19 cellular contexts compared by ENCODE assay signal in the genomic region with DNA sequence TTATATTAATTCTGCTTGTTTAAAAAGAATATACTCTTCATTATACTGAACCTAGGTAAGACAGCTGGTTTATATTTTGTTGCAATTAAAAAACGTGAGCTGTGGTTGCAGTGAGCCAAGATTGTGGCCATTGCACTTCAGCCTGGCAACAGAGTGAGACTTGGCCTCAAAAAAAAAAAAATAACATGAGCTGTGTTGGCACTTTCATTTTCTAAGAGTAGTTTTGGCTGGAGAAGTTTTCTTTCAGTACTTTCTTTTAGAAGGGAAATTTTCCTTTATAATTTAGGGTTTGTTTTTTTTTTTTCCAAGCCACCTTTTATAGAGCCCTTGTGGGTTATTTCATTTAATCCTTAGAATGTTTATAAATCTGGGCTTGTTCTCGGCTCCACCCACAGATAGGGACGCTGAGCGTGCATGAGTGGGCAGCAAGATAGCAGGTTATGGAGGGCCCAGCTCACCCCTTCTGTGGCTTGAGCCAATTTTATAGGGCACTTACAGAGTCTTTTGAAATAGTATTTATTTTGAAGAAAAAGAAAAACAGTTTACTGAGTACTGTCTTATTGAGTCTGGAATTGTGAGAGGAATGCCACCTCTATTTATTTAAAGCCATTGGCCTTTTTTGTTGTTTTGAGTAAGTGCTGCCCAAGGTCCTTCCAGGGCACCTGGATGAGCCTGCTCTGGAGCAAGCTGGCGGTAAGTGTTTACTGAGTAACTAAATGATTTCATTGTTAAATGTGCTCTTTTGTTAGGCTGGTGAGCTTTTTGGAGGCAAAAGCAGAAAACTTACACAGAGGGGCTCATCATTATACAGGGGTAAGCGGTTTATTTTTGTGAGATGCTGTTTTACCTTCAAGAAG.
A peak's percentile ranks its signal among the peaks of the same experiment; 100 is the strongest.
DNase-seq lines count a peak whose midpoint lies in the region; ATAC-seq, FAIRE-seq and TF ChIP-seq lines count a peak whose summit lies in the region.
"Had no signal": no experiment of that assay in that cellular context is flagged by ENCODE, and none has a peak within 500 bp of the region (broad histone marks: within the 10 kb centered on the region; RNA-seq: fewer than 3 reads in every experiment).

No MANE protein-coding gene starts in this region.

- CTCF ChIA-PET in A673 (lab: Charles Lee) = interaction anchor here (0.5 to 2.6 kb wide), 3 partner anchors 28 to 520 kb away, joined by 4 to 8 read pairs (median 8); no protein-coding TSS in a partner anchor
- CTCF ChIA-PET in activated CD4-positive, alpha-beta memory T cell treated with anti-CD3 and anti-CD28 coated beads, Interleukin-2, amount 10 ng/mL, durations not matched to agents 7 days and 5 days (lab: Charles Lee) = interaction anchor here (0.6 to 3.7 kb wide), 11 partner anchors 9 to 345 kb away, joined by 3 to 30 read pairs (median 4); no protein-coding TSS in a partner anchor

- intact Hi-C loops in A673 (cut with micrococcal nuclease; ENCODE audit: unreplicated experiment) = loop anchor here (2.0 kb wide), 1 partner anchor 29 kb away; no protein-coding TSS in a partner anchor
- intact Hi-C loops in esophagus muscularis mucosa (cut with DNase I) = loop anchor here (2.0 kb wide), 1 partner anchor 29 kb away; no protein-coding TSS in a partner anchor
- intact Hi-C loops in pancreas (cut with DNase I) = no loop called here

- peaks cover 11% of the 10 kb centered on the region for H3K4me1 ChIP-seq in A673 (ENCODE audit: insufficient read depth, low read length, poor library complexity, severe bottlenecking)
- peaks cover 0 to 26% (median 23%) of the 10 kb centered on the region in 4 donors for H3K4me1 ChIP-seq in esophagus muscularis mucosa
- H3K4me1 ChIP-seq in pancreas = peaks cover 4 to 16% (median 6%) of the 10 kb centered on the region in 3 donors

- TF ChIP-seq EP300 in esophagus muscularis mucosa (IDR thresholded peaks at IDR 0.05) = no peak

- POLR2A ChIA-PET in A673 (lab: Charles Lee; ENCODE audit: low non-redundant PET) = no interaction called here
- POLR2A ChIA-PET in activated CD4-positive, alpha-beta memory T cell treated with anti-CD3 and anti-CD28 coated beads, Interleukin-2, amount 10 ng/mL, durations not matched to agents 7 days and 5 days (lab: Charles Lee) = no interaction called here

- H3K27me3 ChIP-seq in A673 (replicated peaks; ENCODE audit: insufficient read depth, low read depth, low read length, poor library complexity) (no peaks in the 10 kb centered on the region), esophagus muscularis mucosa (no peaks in the 10 kb centered on the region), pancreas (no peaks in the 10 kb centered on the region)
- H3K27me3 ChIP-seq: MG63, ovary had no signal

- H3K4me3 Mint-ChIP-seq in activated CD4-positive, alpha-beta memory T cell treated with anti-CD3 and anti-CD28 coated beads, Interleukin-2, amount 10 ng/mL, durations not matched to agents 7 days and 5 days = no peak overlapping the region
- H3K4me3 Mint-ChIP-seq: activated naive CD4-positive, alpha-beta T cell treated with anti-CD3 and anti-CD28 coated beads, Interleukin-2, amount 50 U/mL, for 24 hours; effector memory CD8-positive, alpha-beta T cell had no signal

- H3K27ac ChIP-seq in A673 (ENCODE audit: low read depth, low read length, poor library complexity, severe bottlenecking) (peak overlapping the region; percentile 38), esophagus muscularis mucosa (replicated peaks in 1 of 4) (peak overlapping the region; percentile 53 to 74 (median 72)), pancreas (peak overlapping the region in 2 of 4 donors; percentile 19 to 22)
- H3K27ac ChIP-seq: ovary had no signal

- WGBS in esophagus muscularis mucosa = 49% methylated on average over 6 of the region's 6 CpGs
- 38 to 43% methylated on average over 6 of the region's 6 CpGs for WGBS in pancreas, 2 donors

- DNase-seq in A673 (ENCODE audit: low spot score) = no peak
- peak; percentile 50 for DNase-seq in NCI-H2029 (lab: John Stamatoyannopoulos, UW)
- no peak for DNase-seq in esophagus muscularis mucosa (ENCODE audit: extremely low spot score)
- no peak for DNase-seq in pancreas
- no peak for DNase-seq in kidney tubule cell (ENCODE audit: low spot score)
- DNase-seq in activated CD4-positive, alpha-beta memory T cell treated with anti-CD3 and anti-CD28 coated beads, Interleukin-2, amount 10 ng/mL, durations not matched to agents 7 days and 5 days = no peak
- DNase-seq: activated CD4-positive, alpha-beta T cell treated with anti-CD3 and anti-CD28 coated beads for 1 hour; caudate nucleus; effector memory CD8-positive, alpha-beta T cell; islet precursor cell; MG63; NCI-H2081 treated with DMSO at 0.1 percent for 48 hours; ovary; SHP77 treated with DMSO at 0.1 percent for 48 hours had no signal

- H3K27me3 Mint-ChIP-seq in activated CD4-positive, alpha-beta memory T cell treated with anti-CD3 and anti-CD28 coated beads, Interleukin-2, amount 10 ng/mL, durations not matched to agents 7 days and 5 days = no peaks in the 10 kb centered on the region
- H3K27me3 Mint-ChIP-seq: activated naive CD4-positive, alpha-beta T cell treated with anti-CD3 and anti-CD28 coated beads, Interleukin-2, amount 50 U/mL, for 24 hours; effector memory CD8-positive, alpha-beta T cell had no signal

- H3K36me3 ChIP-seq in A673 (ENCODE audit: insufficient read depth, low read length, poor library complexity, severe bottlenecking) (peaks cover 66% of the 10 kb centered on the region), esophagus muscularis mucosa (peaks cover 24 to 94% (median 78%) of the 10 kb centered on the region in 4 donors), pancreas (peaks cover 0 to 25% (median 20%) of the 10 kb centered on the region in 3 donors)
- H3K36me3 ChIP-seq: ovary had no signal

- BruUV-seq in A673 (replicated peaks; lab: Mats Ljungman, UMichigan) = no TSS peak

- FAIRE-seq in pancreas (lab: Jason Lieb, UNC) = no peak
- FAIRE-seq: D721Med, H54 had no signal

- H3K9me3 ChIP-seq in A673 (ENCODE audit: low read depth, low read length, poor library complexity, severe bottlenecking) (no peaks in the 10 kb centered on the region), esophagus muscularis mucosa (no peaks in the 10 kb centered on the region), pancreas (no peaks in the 10 kb centered on the region)
- H3K9me3 ChIP-seq: MG63, ovary had no signal

- H3K4me3 ChIP-seq in A673 (ENCODE audit: low read depth, low read length, poor library complexity, severe bottlenecking) (no peak overlapping the region), esophagus muscularis mucosa (peak overlapping the region; percentile 10 to 27 (median 21)), pancreas (no peak overlapping the region)
- H3K4me3 ChIP-seq: MG63, ovary had no signal

- H3K27ac Mint-ChIP-seq in activated CD4-positive, alpha-beta memory T cell treated with anti-CD3 and anti-CD28 coated beads, Interleukin-2, amount 10 ng/mL, durations not matched to agents 7 days and 5 days = no peak overlapping the region
- H3K27ac Mint-ChIP-seq: activated naive CD4-positive, alpha-beta T cell treated with anti-CD3 and anti-CD28 coated beads, Interleukin-2, amount 50 U/mL, for 24 hours had no signal

- peaks cover 60% of the 10 kb centered on the region for H3K36me3 Mint-ChIP-seq in activated CD4-positive, alpha-beta memory T cell treated with anti-CD3 and anti-CD28 coated beads, Interleukin-2, amount 10 ng/mL, durations not matched to agents 7 days and 5 days (ENCODE audit: low read depth)

- no peaks in the 10 kb centered on the region for H3K9me3 Mint-ChIP-seq in activated CD4-positive, alpha-beta memory T cell treated with anti-CD3 and anti-CD28 coated beads, Interleukin-2, amount 10 ng/mL, durations not matched to agents 7 days and 5 days
- H3K9me3 Mint-ChIP-seq: activated naive CD4-positive, alpha-beta T cell treated with anti-CD3 and anti-CD28 coated beads, Interleukin-2, amount 50 U/mL, for 24 hours; effector memory CD8-positive, alpha-beta T cell had no signal

- H3K4me1 Mint-ChIP-seq in activated CD4-positive, alpha-beta memory T cell treated with anti-CD3 and anti-CD28 coated beads, Interleukin-2, amount 10 ng/mL, durations not matched to agents 7 days and 5 days = peaks cover 6% of the 10 kb centered on the region
- H3K4me1 Mint-ChIP-seq: activated naive CD4-positive, alpha-beta T cell treated with anti-CD3 and anti-CD28 coated beads, Interleukin-2, amount 50 U/mL, for 24 hours had no signal

- no peak for TF ChIP-seq POLR2A in esophagus muscularis mucosa (IDR thresholded peaks at IDR 0.05; ENCODE audit: low read depth)

- ATAC-seq in pancreas (peak; percentile 44 to 75 (median 64)), HG03571 (IDR thresholded peaks at IDR 0.05; ENCODE audit: unreplicated experiment) (no peak), HG02610 (IDR thresholded peaks at IDR 0.05; ENCODE audit: unreplicated experiment) (no peak)
- ATAC-seq: effector memory CD8-positive, alpha-beta T cell had no signal

- TF ChIP-seq CTCF in A673 (conservative IDR thresholded peaks at IDR 0.05; ENCODE audit: low read depth, low read length) (no peak), esophagus muscularis mucosa (IDR thresholded peaks at IDR 0.05) (no peak), pancreas (IDR thresholded peaks at IDR 0.05) (no peak)

Comparison
In these comparisons a context has a peak if more than half of its experiments do, and no peak if none do; other contexts are left out.
1. H3K4me3 ChIP-seq: peak in esophagus muscularis mucosa (4 of 4); none in A673 (single experiment) and pancreas (0 of 4).
2. ATAC-seq: peak in pancreas (4 of 4); none in HG03571 (single experiment) and HG02610 (single experiment).
3. intact Hi-C loops: an anchor here in A673 (2.0 kb wide) and esophagus muscularis mucosa (2.0 kb wide); none called in pancreas.